Comparison of ENCODE assay signal across 11 cellular contexts in the genomic region with DNA sequence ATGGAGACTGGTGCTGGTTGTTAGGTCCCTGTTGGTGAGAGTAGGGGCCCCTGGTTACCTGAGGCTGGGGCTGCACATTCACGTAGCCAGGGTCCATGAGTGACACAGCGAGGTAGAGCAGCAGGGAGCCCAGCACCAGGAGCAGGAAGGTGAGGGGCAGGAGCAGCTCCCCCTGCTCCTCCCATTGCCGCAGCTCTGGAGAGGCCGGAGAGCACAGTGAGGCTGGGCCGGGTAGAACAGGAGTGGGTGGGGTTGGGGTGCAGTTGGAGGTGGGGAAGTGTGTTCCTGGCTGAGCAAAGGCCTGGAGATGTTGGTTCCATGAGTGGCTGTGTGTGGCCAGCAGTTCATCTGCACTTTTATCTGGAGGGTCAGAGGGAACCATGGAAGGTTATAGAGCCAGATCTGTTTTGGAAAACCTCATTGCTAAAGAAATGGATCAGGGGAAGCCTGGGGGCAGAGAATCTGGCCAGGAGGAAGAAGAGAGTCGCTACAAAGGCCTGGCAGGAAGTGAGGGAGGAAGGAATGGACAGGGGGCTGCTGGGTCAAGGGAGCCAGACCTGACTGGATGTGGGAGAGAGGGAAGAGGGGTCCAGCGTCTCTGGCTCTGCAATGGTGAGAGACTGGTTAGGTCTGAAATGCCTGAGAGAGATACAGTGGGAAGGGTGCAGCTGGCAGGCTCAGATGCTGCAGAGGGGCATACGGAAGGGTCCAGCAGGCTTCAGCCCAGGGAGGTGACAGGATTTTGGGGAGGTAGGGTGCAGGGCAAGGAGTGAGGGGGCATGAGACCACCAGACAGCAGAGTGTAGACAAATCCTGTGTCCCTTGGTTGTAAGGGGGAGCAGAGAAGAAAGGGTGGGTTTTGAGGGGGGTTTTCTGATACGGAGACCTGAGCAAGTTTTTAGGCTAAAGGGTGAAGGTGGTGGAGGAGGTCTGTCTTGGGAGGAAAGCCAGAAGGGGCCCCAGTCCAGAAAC. TPM values are rescaled to one million over a fixed set of nuclear protein-coding genes. Genes with fewer than 3 reads are reported as not detected.
DNase-seq lines count a peak whose midpoint lies in the region; ATAC-seq and TF ChIP-seq lines count a peak whose summit lies in the region.
"Had no signal": no experiment of that assay in that cellular context is flagged by ENCODE, and none has a peak within 500 bp of the region (broad histone marks: within the 10 kb centered on the region; RNA-seq: fewer than 3 reads in every experiment).

No MANE protein-coding gene starts in this region.

- peaks cover 9% of the 10 kb centered on the region for H3K4me1 ChIP-seq in hepatocyte (ENCODE audit: insufficient read depth)
- H3K4me1 ChIP-seq in suprapubic skin, result peaks cover 33% of the 10 kb centered on the region

- H3K4me3 ChIP-seq in hepatocyte (no peak overlapping the region), suprapubic skin (peak overlapping the region; percentile 72)

- H3K4me3 Mint-ChIP-seq in activated CD4-positive, alpha-beta T cell treated with anti-CD3 and anti-CD28 coated beads, Interleukin-2, amount 10 ng/mL, durations not matched to agents 24 days and 14 days, result peak overlapping the region; percentile 99
- peak overlapping the region; percentile 95 for H3K4me3 Mint-ChIP-seq in T-helper 17 cell

- no peaks in the 10 kb centered on the region for H3K9me3 Mint-ChIP-seq in activated CD4-positive, alpha-beta T cell treated with anti-CD3 and anti-CD28 coated beads, Interleukin-2, amount 10 ng/mL, durations not matched to agents 24 days and 14 days

- H3K4me2 ChIP-seq in hepatocyte, result peak overlapping the region; percentile 79

- H2AFZ ChIP-seq in hepatocyte, result no peak overlapping the region

- no peaks in the 10 kb centered on the region for H3K36me3 ChIP-seq in hepatocyte (replicated peaks; ENCODE audit: insufficient read depth, low read depth)
- H3K36me3 ChIP-seq in suprapubic skin, result peaks cover 20% of the 10 kb centered on the region

- intact Hi-C loops in activated CD4-positive, alpha-beta T cell treated with anti-CD3 and anti-CD28 coated beads, Interleukin-2, amount 10 ng/mL, durations not matched to agents 24 days and 14 days (cut with micrococcal nuclease), result loop anchor here (5.0 kb wide), 1 partner anchor 95 kb away; a partner anchor contains a TSS

- no peaks in the 10 kb centered on the region for H3K79me2 ChIP-seq in hepatocyte

- no peaks in the 10 kb centered on the region for H3K9me2 ChIP-seq in hepatocyte (replicated peaks; ENCODE audit: insufficient read depth)

- ATAC-seq in T-helper 17 cell (no peak), omental fat pad (ENCODE audit: low FRiP score) (no peak), GM18519 (IDR thresholded peaks at IDR 0.05; ENCODE audit: low FRiP score, unreplicated experiment) (no peak)

- WGBS in hepatocyte (ENCODE audit: low lambda C conversion rate, missing lambda C conversion rate), result 79% methylated on average over 9 of the region's 9 CpGs
- WGBS in suprapubic skin, result 40% methylated on average over 7 of the region's 9 CpGs

- peaks cover 19% of the 10 kb centered on the region for H3K36me3 Mint-ChIP-seq in activated CD4-positive, alpha-beta T cell treated with anti-CD3 and anti-CD28 coated beads, Interleukin-2, amount 10 ng/mL, durations not matched to agents 24 days and 14 days (ENCODE audit: low read depth)
- no peaks in the 10 kb centered on the region for H3K36me3 Mint-ChIP-seq in T-helper 17 cell (ENCODE audit: low read depth)

- no peak for DNase-seq in activated CD4-positive, alpha-beta T cell treated with anti-CD3 and anti-CD28 coated beads, Interleukin-2, amount 10 ng/mL, durations not matched to agents 24 days and 14 days
- no peak for DNase-seq in activated CD4-positive, alpha-beta T cell treated with anti-CD3 and anti-CD28 coated beads, Interleukin-2, amount 50 U/mL, for 1 hour
- DNase-seq in T-helper 17 cell, result no peak
- DNase-seq in hepatocyte (ENCODE audit: low spot score), result no peak
- no peak for DNase-seq in suprapubic skin (ENCODE audit: low spot score in 2 of 2)
- no peak for DNase-seq in EL
- DNase-seq in omental fat pad (ENCODE audit: low spot score), result no peak
- DNase-seq: kidney; NCI-H2029; stimulated activated CD4-positive, alpha-beta T cell treated with anti-CD3 and anti-CD28 coated beads, Interleukin-4, amount 100 ng/mL, for 24 hours had no signal

- H4K20me1 ChIP-seq in hepatocyte (ENCODE audit: insufficient read depth, poor library complexity, severe bottlenecking), result no peaks in the 10 kb centered on the region

- no peak overlapping the region for H3K27ac ChIP-seq in hepatocyte
- no peak overlapping the region for H3K27ac ChIP-seq in suprapubic skin

- no peaks in the 10 kb centered on the region for H3K27me3 Mint-ChIP-seq in activated CD4-positive, alpha-beta T cell treated with anti-CD3 and anti-CD28 coated beads, Interleukin-2, amount 10 ng/mL, durations not matched to agents 24 days and 14 days
- no peaks in the 10 kb centered on the region for H3K27me3 Mint-ChIP-seq in T-helper 17 cell

- TF ChIP-seq CTCF in hepatocyte (IDR thresholded peaks at IDR 0.05; ENCODE audit: poor library complexity) (no peak), suprapubic skin (IDR thresholded peaks at IDR 0.05) (no peak), omental fat pad (IDR thresholded peaks at IDR 0.05) (no peak)

- peaks cover 37% of the 10 kb centered on the region for H3K4me1 Mint-ChIP-seq in activated CD4-positive, alpha-beta T cell treated with anti-CD3 and anti-CD28 coated beads, Interleukin-2, amount 10 ng/mL, durations not matched to agents 24 days and 14 days
- H3K4me1 Mint-ChIP-seq in T-helper 17 cell, result peaks cover 30% of the 10 kb centered on the region

- TF ChIP-seq EP300 in suprapubic skin (IDR thresholded peaks at IDR 0.05), result no peak

- H3K27me3 ChIP-seq in hepatocyte (no peaks in the 10 kb centered on the region), suprapubic skin (no peaks in the 10 kb centered on the region)

- H3K27ac Mint-ChIP-seq in activated CD4-positive, alpha-beta T cell treated with anti-CD3 and anti-CD28 coated beads, Interleukin-2, amount 10 ng/mL, durations not matched to agents 24 days and 14 days, result peak overlapping the region; percentile 94
- H3K27ac Mint-ChIP-seq in T-helper 17 cell, result peak overlapping the region; percentile 93

- TF ChIP-seq POLR2A in suprapubic skin (IDR thresholded peaks at IDR 0.05), result no peak

- H3K9me3 ChIP-seq in T-helper 17 cell (ENCODE audit: control insufficient read depth, low read length, poor library complexity, severe bottlenecking) (no peaks in the 10 kb centered on the region), hepatocyte (ENCODE audit: low read depth) (no peaks in the 10 kb centered on the region), suprapubic skin (no peaks in the 10 kb centered on the region)

RNA-seq across cellular contexts. Expression of a gene that starts 1.3 kb away (rescaled TPM):
- total RNA-seq in activated CD4-positive, alpha-beta T cell treated with anti-CD3 and anti-CD28 coated beads, Interleukin-2, amount 10 ng/mL, durations not matched to agents 24 days and 14 days, result 46.9 and 48.4 TPM in 2 replicates
- 10 to 100 TPM; 23.5 to 26.9 TPM for total RNA-seq in T-helper 17 cell
- total RNA-seq in hepatocyte, result 26.2 and 33.5 TPM in 2 replicates
- 76.3 and 84.9 TPM in 2 replicates for polyA plus RNA-seq in hepatocyte
- 10 to 100 TPM; 31.5 to 90.5 (median 75.0) TPM for total RNA-seq in suprapubic skin
- 10 to 100 TPM; 23.6 to 40.6 (median 30.8) TPM for total RNA-seq in omental fat pad

RNA-seq across cellular contexts. Expression of a gene that starts 20.4 kb away (rescaled TPM):
- total RNA-seq in activated CD4-positive, alpha-beta T cell treated with anti-CD3 and anti-CD28 coated beads, Interleukin-2, amount 10 ng/mL, durations not matched to agents 24 days and 14 days, result 22.9 and 24.3 TPM in 2 replicates
- 1 to 10 TPM in 1 of 2 donors, under 1 TPM in 1; 0.96 to 2.0 TPM for total RNA-seq in T-helper 17 cell
- total RNA-seq in hepatocyte, result 4.0 and 4.5 TPM in 2 replicates
- polyA plus RNA-seq in hepatocyte, result 3.7 and 9.4 TPM in 2 replicates
- 1 to 10 TPM; 3.4 to 6.0 (median 4.4) TPM for total RNA-seq in suprapubic skin
- total RNA-seq in omental fat pad, result 10 to 100 TPM in 1 of 4 donors, 1 to 10 TPM in 3; 4.2 to 12.0 (median 7.5) TPM

RNA-seq across cellular contexts. Expression of a gene that starts 33.6 kb away (rescaled TPM):
- total RNA-seq in activated CD4-positive, alpha-beta T cell treated with anti-CD3 and anti-CD28 coated beads, Interleukin-2, amount 10 ng/mL, durations not matched to agents 24 days and 14 days, result 831 and 846 TPM in 2 replicates
- total RNA-seq in T-helper 17 cell, result 100 to 1,000 TPM; 223 to 231 TPM
- 343 and 416 TPM in 2 replicates for total RNA-seq in hepatocyte
- polyA plus RNA-seq in hepatocyte, result 213 and 217 TPM in 2 replicates
- 100 to 1,000 TPM; 101 to 166 (median 161) TPM for total RNA-seq in suprapubic skin
- total RNA-seq in omental fat pad, result 100 to 1,000 TPM; 112 to 226 (median 139) TPM

RNA-seq across cellular contexts. Expression of a gene that starts 49.1 kb away (rescaled TPM):
- 12.3 and 14.4 TPM in 2 replicates for total RNA-seq in activated CD4-positive, alpha-beta T cell treated with anti-CD3 and anti-CD28 coated beads, Interleukin-2, amount 10 ng/mL, durations not matched to agents 24 days and 14 days
- 10 to 100 TPM; 29.4 to 30.0 TPM for total RNA-seq in T-helper 17 cell
- 26.0 and 38.9 TPM in 2 replicates for total RNA-seq in hepatocyte
- polyA plus RNA-seq in hepatocyte, result 24.4 and 25.1 TPM in 2 replicates
- 10 to 100 TPM; 53.7 to 75.3 (median 67.7) TPM for total RNA-seq in suprapubic skin
- total RNA-seq in omental fat pad, result 10 to 100 TPM; 20.9 to 43.1 (median 30.7) TPM
